In genomic region chr7:96126382-96126781, GRCh38 we compare ENCODE assay signal across 18 cellular contexts.
"Had no signal": no experiment of that assay in that cellular context is flagged by ENCODE, and none has a peak within 500 bp of the region (broad histone marks: within the 10 kb centered on the region; RNA-seq: fewer than 3 reads in every experiment).

No MANE protein-coding gene starts in this region.

- H3K9me3 Mint-ChIP-seq: activated CD4-positive, alpha-beta T cell treated with anti-CD3 and anti-CD28 coated beads, Interleukin-2, amount 10 ng/mL, durations not matched to agents 7 days and 5 days; activated naive CD8-positive, alpha-beta T cell treated with anti-CD3 and anti-CD28 coated beads for 36 hours; activated T-helper 1 cell treated with anti-CD3 and anti-CD28 coated beads, Interleukin-12 subunit alpha, Interleukin-12 subunit beta, Interleukin-2, Interleukin-4 antibody, amounts not matched to agents 30 ng/mL and 10 ng/mL and 1 ng/mL, durations not matched to agents 14 hours and 24 hours and 36 hours; memory B cell; natural killer cell had no signal

- H3K4me3 Mint-ChIP-seq: activated CD4-positive, alpha-beta T cell treated with anti-CD3 and anti-CD28 coated beads, Interleukin-2, amount 10 ng/mL, durations not matched to agents 7 days and 5 days; activated naive CD8-positive, alpha-beta T cell treated with anti-CD3 and anti-CD28 coated beads for 36 hours; activated T-helper 1 cell treated with anti-CD3 and anti-CD28 coated beads, Interleukin-12 subunit alpha, Interleukin-12 subunit beta, Interleukin-2, Interleukin-4 antibody, amounts not matched to agents 30 ng/mL and 10 ng/mL and 1 ng/mL, durations not matched to agents 14 hours and 24 hours and 36 hours; memory B cell; natural killer cell had no signal

- H3K27ac ChIP-seq: brain microvascular endothelial cell, foreskin keratinocyte, left ventricle myocardium inferior, skin epidermis, tibial nerve, vagina had no signal

- DNase-seq: activated CD4-positive, alpha-beta T cell treated with anti-CD3 and anti-CD28 coated beads, Interleukin-2, amount 10 ng/mL, durations not matched to agents 7 days and 5 days; activated naive CD8-positive, alpha-beta T cell treated with anti-CD3 and anti-CD28 coated beads for 36 hours; brain microvascular endothelial cell; effector CD8-positive, alpha-beta T cell; foreskin keratinocyte; head of caudate nucleus; left ventricle myocardium inferior; natural killer cell; retina; stimulated activated CD4-positive, alpha-beta T cell treated with anti-CD3 and anti-CD28 coated beads, Interleukin-4, amount 100 ng/mL, for 24 hours; stimulated activated CD8-positive, alpha-beta memory T cell treated with anti-CD3 and anti-CD28 coated beads, Interleukin-4, amount 100 ng/mL, for 48 hours; stimulated activated naive CD4-positive, alpha-beta T cell treated with Interleukin-2 at 50 U/mL for 16 hours; substantia nigra had no signal

- H3K4me3 ChIP-seq: left ventricle myocardium inferior, skin epidermis, tibial nerve, vagina had no signal

- H3K27me3 Mint-ChIP-seq: activated CD4-positive, alpha-beta T cell treated with anti-CD3 and anti-CD28 coated beads, Interleukin-2, amount 10 ng/mL, durations not matched to agents 7 days and 5 days; activated naive CD8-positive, alpha-beta T cell treated with anti-CD3 and anti-CD28 coated beads for 36 hours; memory B cell had no signal

- H3K36me3 ChIP-seq: brain microvascular endothelial cell had no signal

- H3K27ac Mint-ChIP-seq: activated CD4-positive, alpha-beta T cell treated with anti-CD3 and anti-CD28 coated beads, Interleukin-2, amount 10 ng/mL, durations not matched to agents 7 days and 5 days; activated naive CD8-positive, alpha-beta T cell treated with anti-CD3 and anti-CD28 coated beads for 36 hours; activated T-helper 1 cell treated with anti-CD3 and anti-CD28 coated beads, Interleukin-12 subunit alpha, Interleukin-12 subunit beta, Interleukin-2, Interleukin-4 antibody, amounts not matched to agents 30 ng/mL and 10 ng/mL and 1 ng/mL, durations not matched to agents 14 hours and 24 hours and 36 hours; memory B cell; natural killer cell had no signal

- H3K27me3 ChIP-seq: brain microvascular endothelial cell, foreskin keratinocyte, tibial nerve, vagina had no signal

- ATAC-seq: foreskin keratinocyte, natural killer cell had no signal

- H3K4me1 Mint-ChIP-seq: activated CD4-positive, alpha-beta T cell treated with anti-CD3 and anti-CD28 coated beads, Interleukin-2, amount 10 ng/mL, durations not matched to agents 7 days and 5 days; activated naive CD8-positive, alpha-beta T cell treated with anti-CD3 and anti-CD28 coated beads for 36 hours; memory B cell had no signal

- H3K9me3 ChIP-seq: left ventricle myocardium inferior, tibial nerve, vagina had no signal

- H3K4me1 ChIP-seq: foreskin keratinocyte, left ventricle myocardium inferior, vagina had no signal
